Comparison of ENCODE assay signal across 17 cellular contexts in genomic region chr2:139218181-139218580, GRCh38.
"Had no signal": no experiment of that assay in that cellular context is flagged by ENCODE, and none has a peak within 500 bp of the region (broad histone marks: within the 10 kb centered on the region; RNA-seq: fewer than 3 reads in every experiment).

No MANE protein-coding gene starts in this region.

- H3K27me3 Mint-ChIP-seq: activated CD8-positive, alpha-beta T cell treated with anti-CD3 and anti-CD28 coated beads for 36 hours; activated naive CD8-positive, alpha-beta T cell treated with anti-CD3 and anti-CD28 coated beads, Interleukin-2, amount 10 ng/mL, durations not matched to agents 7 days and 5 days; T-helper 17 cell had no signal

- ATAC-seq: activated CD8-positive, alpha-beta T cell treated with anti-CD3 and anti-CD28 coated beads for 36 hours; activated T-cell treated with anti-CD3 and anti-CD28 coated beads, Interleukin-2, amount 50 U/mL, for 72 hours; T-helper 17 cell had no signal

- H3K27ac Mint-ChIP-seq: activated CD8-positive, alpha-beta T cell treated with anti-CD3 and anti-CD28 coated beads for 36 hours; activated naive CD8-positive, alpha-beta T cell treated with anti-CD3 and anti-CD28 coated beads, Interleukin-2, amount 10 ng/mL, durations not matched to agents 7 days and 5 days; activated T-cell treated with anti-CD3 and anti-CD28 coated beads, Interleukin-2, amount 50 U/mL, for 72 hours; T-helper 17 cell had no signal

- DNase-seq: activated CD4-positive, alpha-beta T cell treated with anti-CD3 and anti-CD28 coated beads, Interleukin-2, amount 50 U/mL, for 1 hour; activated CD4-positive, CD25-positive, alpha-beta regulatory T cell; activated CD8-positive, alpha-beta memory T cell treated with anti-CD3 and anti-CD28 coated beads, Interleukin-2, amount 50 U/mL, for 4 hours; activated CD8-positive, alpha-beta T cell treated with anti-CD3 and anti-CD28 coated beads for 36 hours; activated naive CD4-positive, alpha-beta T cell treated with anti-CD3 and anti-CD28 coated beads, Interleukin-2, amount 50 U/mL, for 16 hours; activated naive CD8-positive, alpha-beta T cell treated with anti-CD3 and anti-CD28 coated beads, Interleukin-2, amount 10 ng/mL, durations not matched to agents 7 days and 5 days; activated T-cell treated with anti-CD3 and anti-CD28 coated beads, Interleukin-2, amount 50 U/mL, for 72 hours; adrenal gland; aorta; NCI-H1092; NCI-H1694; NCI-H2107; PC-9; SHP77 treated with DMSO at 0.1 percent for 48 hours; T-helper 17 cell; T-helper 9 cell had no signal

- H3K4me1 Mint-ChIP-seq: activated naive CD8-positive, alpha-beta T cell treated with anti-CD3 and anti-CD28 coated beads, Interleukin-2, amount 10 ng/mL, durations not matched to agents 7 days and 5 days; T-helper 17 cell had no signal

- H3K36me3 Mint-ChIP-seq: activated naive CD8-positive, alpha-beta T cell treated with anti-CD3 and anti-CD28 coated beads, Interleukin-2, amount 10 ng/mL, durations not matched to agents 7 days and 5 days had no signal

- H3K4me3 Mint-ChIP-seq: activated CD8-positive, alpha-beta T cell treated with anti-CD3 and anti-CD28 coated beads for 36 hours; activated naive CD8-positive, alpha-beta T cell treated with anti-CD3 and anti-CD28 coated beads, Interleukin-2, amount 10 ng/mL, durations not matched to agents 7 days and 5 days; activated T-cell treated with anti-CD3 and anti-CD28 coated beads, Interleukin-2, amount 50 U/mL, for 72 hours; T-helper 17 cell had no signal

- H3K27ac ChIP-seq: adrenal gland, breast epithelium, PC-9 had no signal
